8 cellular contexts compared by ENCODE assay signal in the genomic region with DNA sequence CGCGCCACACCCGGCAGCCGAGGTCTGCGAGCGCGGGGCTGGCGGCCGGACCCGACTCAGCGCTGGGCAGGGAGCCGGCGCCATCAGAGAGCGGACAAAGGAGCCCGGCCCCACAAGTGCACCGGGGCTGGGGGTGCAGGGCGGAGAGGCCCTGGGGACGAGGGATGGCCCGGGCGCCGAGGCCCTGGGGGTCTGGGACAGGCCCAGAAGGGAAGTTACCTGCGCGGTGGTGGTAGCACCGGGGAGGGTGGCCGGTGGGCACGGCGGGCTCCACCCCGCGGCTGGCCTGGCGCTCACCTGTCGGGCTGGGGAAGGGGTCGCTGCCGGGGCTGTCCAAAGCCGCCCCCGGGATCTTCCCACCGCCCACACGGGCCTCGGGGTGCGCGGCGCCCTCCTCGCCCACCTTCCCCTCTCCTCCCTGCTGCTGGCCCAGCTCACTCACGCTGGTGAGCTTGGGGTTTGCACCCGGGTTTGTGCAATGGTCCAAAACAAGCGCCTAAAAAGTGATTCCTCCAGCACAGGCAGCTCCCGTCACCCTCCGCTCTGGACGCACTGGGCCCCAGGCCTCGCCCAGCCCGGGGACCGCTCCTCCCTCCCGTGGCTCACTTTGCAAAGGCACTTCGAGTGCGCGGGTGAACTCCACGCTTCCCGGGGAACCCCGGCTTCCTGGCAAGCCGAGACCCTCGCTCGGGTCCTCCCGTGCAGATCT. TPM values are rescaled to one million over a fixed set of nuclear protein-coding genes. Genes with fewer than 3 reads are reported as not detected.
DNase-seq lines count a peak whose midpoint lies in the region; ATAC-seq lines count a peak whose summit lies in the region.

A gene with protein sequence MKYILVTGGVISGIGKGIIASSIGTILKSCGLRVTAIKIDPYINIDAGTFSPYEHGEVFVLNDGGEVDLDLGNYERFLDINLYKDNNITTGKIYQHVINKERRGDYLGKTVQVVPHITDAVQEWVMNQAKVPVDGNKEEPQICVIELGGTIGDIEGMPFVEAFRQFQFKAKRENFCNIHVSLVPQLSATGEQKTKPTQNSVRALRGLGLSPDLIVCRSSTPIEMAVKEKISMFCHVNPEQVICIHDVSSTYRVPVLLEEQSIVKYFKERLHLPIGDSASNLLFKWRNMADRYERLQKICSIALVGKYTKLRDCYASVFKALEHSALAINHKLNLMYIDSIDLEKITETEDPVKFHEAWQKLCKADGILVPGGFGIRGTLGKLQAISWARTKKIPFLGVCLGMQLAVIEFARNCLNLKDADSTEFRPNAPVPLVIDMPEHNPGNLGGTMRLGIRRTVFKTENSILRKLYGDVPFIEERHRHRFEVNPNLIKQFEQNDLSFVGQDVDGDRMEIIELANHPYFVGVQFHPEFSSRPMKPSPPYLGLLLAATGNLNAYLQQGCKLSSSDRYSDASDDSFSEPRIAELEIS (minus strand): TSS at position 554 of the 709 bp plus-strand sequence. CDS start 9,767 bp downstream, outside the sequence.

- ATAC-seq in GM18517 (IDR thresholded peaks at IDR 0.05; ENCODE audit: unreplicated experiment) (peak; percentile 64), HG02970 (IDR thresholded peaks at IDR 0.05; ENCODE audit: low FRiP score, unreplicated experiment) (peak; percentile 55)
- peak; percentile 88 for ATAC-seq in effector memory CD8-positive, alpha-beta T cell (replicated peaks)

- H3K9me3 Mint-ChIP-seq in activated CD4-positive, alpha-beta memory T cell treated with anti-CD3 and anti-CD28 coated beads for 36 hours: no peaks in the 10 kb centered on the region
- H3K9me3 Mint-ChIP-seq in effector memory CD8-positive, alpha-beta T cell: no peaks in the 10 kb centered on the region

- H3K27me3 Mint-ChIP-seq in activated CD4-positive, alpha-beta memory T cell treated with anti-CD3 and anti-CD28 coated beads for 36 hours: no peaks in the 10 kb centered on the region
- no peaks in the 10 kb centered on the region for H3K27me3 Mint-ChIP-seq in effector memory CD8-positive, alpha-beta T cell

- H3K36me3 Mint-ChIP-seq in activated CD4-positive, alpha-beta memory T cell treated with anti-CD3 and anti-CD28 coated beads for 36 hours: no peaks in the 10 kb centered on the region
- no peaks in the 10 kb centered on the region for H3K36me3 Mint-ChIP-seq in effector memory CD8-positive, alpha-beta T cell (ENCODE audit: insufficient read depth)

- peak within 1 kb of the TSS; percentile 60 for H3K27ac Mint-ChIP-seq in activated CD4-positive, alpha-beta memory T cell treated with anti-CD3 and anti-CD28 coated beads for 36 hours
- H3K27ac Mint-ChIP-seq in effector memory CD8-positive, alpha-beta T cell: peak within 1 kb of the TSS; percentile 90 to 91

- intact Hi-C loops in activated CD4-positive, alpha-beta memory T cell treated with anti-CD3 and anti-CD28 coated beads for 36 hours (cut with micrococcal nuclease): loop anchor here (10.0 kb wide), 3 partner anchors 957 to 1377 kb away; a partner anchor contains a TSS

- DNase-seq in AG08395 (ENCODE audit: low spot score) (peak; percentile 85), NCI-H345 treated with DMSO at 0.1 percent for 48 hours (lab: John Stamatoyannopoulos, UW; ENCODE audit: unreplicated experiment) (peak; percentile 12), medulla oblongata (ENCODE audit: extremely low spot score) (peak; percentile 45)
- peak; percentile 66 for DNase-seq in activated CD4-positive, alpha-beta memory T cell treated with anti-CD3 and anti-CD28 coated beads for 36 hours
- DNase-seq in effector memory CD8-positive, alpha-beta T cell: peak; percentile 26 to 35 (median 30)
- DNase-seq in stimulated activated CD8-positive, alpha-beta memory T cell treated with anti-CD3 and anti-CD28 coated beads, Interleukin-4, amount 100 ng/mL, for 24 hours (ENCODE audit: low read depth): peak; percentile 15

- peaks cover 14% of the 10 kb centered on the region for H3K4me1 Mint-ChIP-seq in activated CD4-positive, alpha-beta memory T cell treated with anti-CD3 and anti-CD28 coated beads for 36 hours (ENCODE audit: low read depth)
- peaks cover 4 to 14% of the 10 kb centered on the region in 2 donors for H3K4me1 Mint-ChIP-seq in effector memory CD8-positive, alpha-beta T cell (ENCODE audit: low read depth in 2 of 2)

- CTCF ChIA-PET in activated CD4-positive, alpha-beta memory T cell treated with anti-CD3 and anti-CD28 coated beads for 36 hours (lab: Charles Lee): no interaction called here

- peak within 1 kb of the TSS; percentile 78 for H3K4me3 Mint-ChIP-seq in activated CD4-positive, alpha-beta memory T cell treated with anti-CD3 and anti-CD28 coated beads for 36 hours
- H3K4me3 Mint-ChIP-seq in effector memory CD8-positive, alpha-beta T cell: peak within 1 kb of the TSS; percentile 86 to 87

- POLR2A ChIA-PET in activated CD4-positive, alpha-beta memory T cell treated with anti-CD3 and anti-CD28 coated beads for 36 hours (lab: Charles Lee): interaction anchor here (0.6 kb wide), 1 partner anchor 15 kb away, joined by 4 read pairs; no protein-coding TSS in a partner anchor

RNA-seq across cellular contexts. Expression of the gene that starts here (rescaled TPM):
- 1 to 10 TPM; 6.3 to 6.6 TPM for total RNA-seq in activated CD4-positive, alpha-beta memory T cell treated with anti-CD3 and anti-CD28 coated beads for 36 hours

Comparison
In these comparisons a context has a peak if more than half of its experiments do, and no peak if none do; other contexts are left out.
1. Peak in every context shown above with its lines: DNase-seq and ATAC-seq.
2. DNase-seq: peak in every context shown above with its lines; median percentile 85 in AG08395; 66 in activated CD4-positive, alpha-beta memory T cell treated with anti-CD3 and anti-CD28 coated beads for 36 hours; 45 in medulla oblongata; 30 in effector memory CD8-positive, alpha-beta T cell; 15 in stimulated activated CD8-positive, alpha-beta memory T cell treated with anti-CD3 and anti-CD28 coated beads, Interleukin-4, amount 100 ng/mL, for 24 hours; 12 in NCI-H345 treated with DMSO at 0.1 percent for 48 hours.